ENCODE assay signal across 10 cellular contexts in genomic region chr2:231929961-231930600, GRCh38. TPM values are rescaled to one million over a fixed set of nuclear protein-coding genes. Genes with fewer than 3 reads are reported as not detected.
DNase-seq lines count a peak whose midpoint lies in the region; ATAC-seq and TF ChIP-seq lines count a peak whose summit lies in the region.
"Had no signal": no experiment of that assay in that cellular context is flagged by ENCODE, and none has a peak within 500 bp of the region (broad histone marks: within the 10 kb centered on the region; RNA-seq: fewer than 3 reads in every experiment).

No MANE protein-coding gene starts in this region.

- H3K36me3 Mint-ChIP-seq in activated naive CD8-positive, alpha-beta T cell treated with anti-CD3 and anti-CD28 coated beads, Interleukin-2, amount 50 U/mL, for 24 hours (ENCODE audit: low read depth): no peaks in the 10 kb centered on the region
- H3K36me3 Mint-ChIP-seq: memory B cell had no signal

- POLR2A ChIA-PET in HEK293T (lab: Yijun Ruan, JAX): interaction anchor here (0.6 kb wide), 1 partner anchor 187 kb away, joined by 3 read pairs; no protein-coding TSS in a partner anchor

- no peaks in the 10 kb centered on the region for H3K9me3 ChIP-seq in BLaER1 treated with 17β-estradiol and CSF1 and Interleukin-3, amounts not matched to agents 10 nM and 100 nM (replicated peaks in 1 of 11)
- H3K9me3 ChIP-seq in liver (ENCODE audit: control insufficient read depth in 4 of 4, low read length in 3 of 4): no peaks in the 10 kb centered on the region

- H3K4me3 ChIP-seq in BLaER1 treated with 17β-estradiol and CSF1 and Interleukin-3, amounts not matched to agents 10 nM and 100 nM: no peak overlapping the region
- H3K4me3 ChIP-seq in liver (ENCODE audit: low read depth in 1 of 3, low read length in 3 of 3): no peak overlapping the region

- no peaks in the 10 kb centered on the region for H3K9me3 Mint-ChIP-seq in activated naive CD8-positive, alpha-beta T cell treated with anti-CD3 and anti-CD28 coated beads, Interleukin-2, amount 50 U/mL, for 24 hours
- H3K9me3 Mint-ChIP-seq: memory B cell had no signal

- TF ChIP-seq RAD21 in liver (IDR thresholded peaks at IDR 0.05): no peak

- H3K4me3 Mint-ChIP-seq in activated naive CD8-positive, alpha-beta T cell treated with anti-CD3 and anti-CD28 coated beads, Interleukin-2, amount 50 U/mL, for 24 hours: no peak overlapping the region
- H3K4me3 Mint-ChIP-seq: memory B cell had no signal

- H3K27me3 Mint-ChIP-seq in activated naive CD8-positive, alpha-beta T cell treated with anti-CD3 and anti-CD28 coated beads, Interleukin-2, amount 50 U/mL, for 24 hours: peaks cover 25% of the 10 kb centered on the region

- H3K4me2 ChIP-seq in BLaER1 treated with 17β-estradiol and CSF1 and Interleukin-3, amounts not matched to agents 10 nM and 100 nM: peak overlapping the region in 9 of 11 experiments; percentile 30 to 100 (median 84); a peak in 18 of 22 replicates

- H3K36me3 ChIP-seq in BLaER1 treated with 17β-estradiol and CSF1 and Interleukin-3, amounts not matched to agents 10 nM and 100 nM: no peaks in the 10 kb centered on the region
- H3K36me3 ChIP-seq in liver (ENCODE audit: control insufficient read depth in 4 of 4, insufficient read depth in 3 of 4, low read depth in 1 of 4, low read length in 3 of 4): no peaks in the 10 kb centered on the region

- WGBS in liver: 46% methylated on average over 11 of the region's 11 CpGs

- H3K9ac ChIP-seq in BLaER1 treated with 17β-estradiol and CSF1 and Interleukin-3, amounts not matched to agents 10 nM and 100 nM: no peak overlapping the region
- no peak overlapping the region for H3K9ac ChIP-seq in liver (ENCODE audit: low read depth in 1 of 2, low read length in 2 of 2)

- CTCF ChIA-PET in HEK293T (lab: Yijun Ruan, JAX): interaction anchor here (0.6 to 2.2 kb wide), 5 partner anchors 9 to 399 kb away, joined by 3 to 7 read pairs (median 4); no protein-coding TSS in a partner anchor

- H3K27ac Mint-ChIP-seq in activated naive CD8-positive, alpha-beta T cell treated with anti-CD3 and anti-CD28 coated beads, Interleukin-2, amount 50 U/mL, for 24 hours: no peak overlapping the region
- H3K27ac Mint-ChIP-seq: memory B cell had no signal

- DNase-seq in HEK293T (ENCODE audit: extremely low spot score) (peak; percentile 70), C1 segment of cervical spinal cord (lab: John Stamatoyannopoulos, UW) (no peak), NCI-H446 treated with DMSO at 0.1 percent for 48 hours (lab: John Stamatoyannopoulos, UW) (no peak), SW 1271 (lab: John Stamatoyannopoulos, UW) (no peak)
- DNase-seq in activated naive CD8-positive, alpha-beta T cell treated with anti-CD3 and anti-CD28 coated beads, Interleukin-2, amount 50 U/mL, for 24 hours: peak; percentile 54
- DNase-seq: NCI-H526 treated with DMSO at 0.1 percent for 48 hours had no signal

- TF ChIP-seq CTCF in liver (IDR thresholded peaks at IDR 0.05; ENCODE audit: low read depth, low read length, missing input control): peak; percentile 1

- H4K20me1 ChIP-seq in BLaER1 treated with 17β-estradiol and CSF1 and Interleukin-3, amounts not matched to agents 10 nM and 100 nM: peaks cover 0 to 28% (median 5%) of the 10 kb centered on the region in 11 experiments; a peak in 9 of 22 replicates

- peaks cover 25 to 100% (median 93%) of the 10 kb centered on the region in 10 experiments for H3K4me1 ChIP-seq in BLaER1 treated with 17β-estradiol and CSF1 and Interleukin-3, amounts not matched to agents 10 nM and 100 nM
- H3K4me1 ChIP-seq in liver (ENCODE audit: control insufficient read depth in 4 of 4, insufficient read depth in 4 of 4, low read length in 3 of 4): peaks cover 9 to 23% (median 19%) of the 10 kb centered on the region in 4 donors

- ATAC-seq in activated naive CD8-positive, alpha-beta T cell treated with anti-CD3 and anti-CD28 coated beads, Interleukin-2, amount 50 U/mL, for 24 hours: no peak
- no peak for ATAC-seq in GM21825 (IDR thresholded peaks at IDR 0.05; ENCODE audit: unreplicated experiment)

- no peak overlapping the region for H3K27ac ChIP-seq in BLaER1 treated with 17β-estradiol and CSF1 and Interleukin-3, amounts not matched to agents 10 nM and 100 nM
- no peak overlapping the region for H3K27ac ChIP-seq in liver (ENCODE audit: low read depth in 1 of 2, low read length in 2 of 2)

- peaks cover 26 to 49% (median 32%) of the 10 kb centered on the region in 11 experiments for H3K27me3 ChIP-seq in BLaER1 treated with 17β-estradiol and CSF1 and Interleukin-3, amounts not matched to agents 10 nM and 100 nM
- no peaks in the 10 kb centered on the region for H3K27me3 ChIP-seq in liver (ENCODE audit: control insufficient read depth in 4 of 4, insufficient read depth in 4 of 4, low read length in 3 of 4)

- H3K4me1 Mint-ChIP-seq in activated naive CD8-positive, alpha-beta T cell treated with anti-CD3 and anti-CD28 coated beads, Interleukin-2, amount 50 U/mL, for 24 hours: peaks cover 4% of the 10 kb centered on the region

TF ChIP-seq in HEK293T, 16 proteins besides CTCF, POLR2A, EP300 and RAD21:
- TF ChIP-seq SP1 (IDR thresholded peaks at IDR 0.05): no peak
- no peak for TF ChIP-seq ARNT (IDR thresholded peaks at IDR 0.05)
- no peak for TF ChIP-seq FOXM1 (IDR thresholded peaks at IDR 0.05; ENCODE audit: borderline replicate concordance)
- TF ChIP-seq CTBP1 (IDR thresholded peaks at IDR 0.05; ENCODE audit: borderline replicate concordance): no peak
- TF ChIP-seq PKNOX1 (IDR thresholded peaks at IDR 0.05): no peak
- no peak for TF ChIP-seq ELF4 (IDR thresholded peaks at IDR 0.05)
- TF ChIP-seq SUZ12 (IDR thresholded peaks at IDR 0.05): no peak
- TF ChIP-seq NFRKB (IDR thresholded peaks at IDR 0.05): no peak
- TF ChIP-seq BHLHE40 (IDR thresholded peaks at IDR 0.05; ENCODE audit: borderline replicate concordance): no peak
- TF ChIP-seq ZNF384 (IDR thresholded peaks at IDR 0.05): no peak
- no peak for TF ChIP-seq FOXA1 (IDR thresholded peaks at IDR 0.05)
- no peak for TF ChIP-seq LEF1 (IDR thresholded peaks at IDR 0.05; ENCODE audit: borderline replicate concordance)
- TF ChIP-seq HDGF (IDR thresholded peaks at IDR 0.05; ENCODE audit: borderline replicate concordance): no peak
- no peak for TF ChIP-seq L3MBTL2 (conservative IDR thresholded peaks at IDR 0.05)
- no peak for TF ChIP-seq FOXK2 (IDR thresholded peaks at IDR 0.05)
- TF ChIP-seq TARDBP (IDR thresholded peaks at IDR 0.05): no peak

TF ChIP-seq in liver, 16 proteins besides CTCF, POLR2A, EP300 and RAD21:
- TF ChIP-seq SP1 (IDR thresholded peaks at IDR 0.05) (no peak), JUND (IDR thresholded peaks at IDR 0.05) (no peak), EGR1 (IDR thresholded peaks at IDR 0.05; ENCODE audit: low read depth in 2 of 2) (no peak), ATF3 (IDR thresholded peaks at IDR 0.05) (no peak), FOXA2 (IDR thresholded peaks at IDR 0.05) (no peak)

RNA-seq across cellular contexts. Expression of gene NPPC, which starts 3.9 kb away (rescaled TPM):
- total RNA-seq in liver: under 1 TPM in 1 of 2 donors, not detected in 1; 0.47 TPM
- not detected for polyA plus RNA-seq in liver

RNA-seq across cellular contexts. Expression of gene DIS3L2, which starts 31.4 kb away (rescaled TPM):
- 10 to 100 TPM in 1 of 2 donors, 1 to 10 TPM in 1; 9.7 to 21.5 TPM for total RNA-seq in liver
- 1 to 10 TPM; 5.7 to 8.0 TPM for polyA plus RNA-seq in liver

Comparison
In these comparisons a context has a peak if more than half of its experiments do, and no peak if none do; other contexts are left out.
1. DNase-seq: peak in HEK293T (single experiment) and activated naive CD8-positive, alpha-beta T cell treated with anti-CD3 and anti-CD28 coated beads, Interleukin-2, amount 50 U/mL, for 24 hours (single experiment); none in C1 segment of cervical spinal cord (0 of 14), NCI-H446 treated with DMSO at 0.1 percent for 48 hours (single experiment) and SW 1271 (0 of 2).